In genomic region chr3:43001094-43001553, GRCh38 we compare ENCODE assay signal across 11 cellular contexts. TPM values are rescaled to one million over a fixed set of nuclear protein-coding genes. Genes with fewer than 3 reads are reported as not detected.
DNase-seq lines count a peak whose midpoint lies in the region; ATAC-seq and TF ChIP-seq lines count a peak whose summit lies in the region.
"Had no signal": no experiment of that assay in that cellular context is flagged by ENCODE, and none has a peak within 500 bp of the region (broad histone marks: within the 10 kb centered on the region; RNA-seq: fewer than 3 reads in every experiment).

No MANE protein-coding gene starts in this region.

- no peak overlapping the region for H3K27ac Mint-ChIP-seq in activated T-helper 17 cell treated with anti-CD3 and anti-CD28 coated beads, Interleukin-2, amount 50 U/mL, for 72 hours
- H3K27ac Mint-ChIP-seq: activated CD4-positive, alpha-beta T cell treated with anti-CD3 and anti-CD28 coated beads for 36 hours had no signal

- H3K27me3 Mint-ChIP-seq in activated T-helper 17 cell treated with anti-CD3 and anti-CD28 coated beads, Interleukin-2, amount 50 U/mL, for 72 hours, result no peaks in the 10 kb centered on the region
- H3K27me3 Mint-ChIP-seq: activated CD4-positive, alpha-beta T cell treated with anti-CD3 and anti-CD28 coated beads for 36 hours had no signal

- H3K27me3 ChIP-seq in muscle layer of duodenum (ENCODE audit: low read depth, low read length), result no peaks in the 10 kb centered on the region

- peak in 33 of 58 donors; percentile 4 to 73 (median 22) for DNase-seq in anterior cingulate cortex (lab: John Stamatoyannopoulos, UW)
- DNase-seq in fibroblast of villous mesenchyme (ENCODE audit: low read depth), result peak; percentile 89
- peak; percentile 89 for DNase-seq in ureter (ENCODE audit: low spot score)
- DNase-seq in activated CD4-positive, alpha-beta T cell treated with anti-CD3 and anti-CD28 coated beads for 48 hours, result no peak
- DNase-seq in activated gamma-delta T cell (lab: John Stamatoyannopoulos, UW), result no peak
- DNase-seq in activated effector memory CD4-positive, alpha-beta T cell treated with anti-CD3 and anti-CD28 coated beads, Interleukin-2, amount 50 U/mL, for 16 hours, result no peak
- DNase-seq: activated CD4-positive, alpha-beta T cell treated with anti-CD3 and anti-CD28 coated beads for 36 hours; H9 had no signal

- peaks cover 14 to 38% of the 10 kb centered on the region in 2 donors for H3K4me1 ChIP-seq in muscle layer of duodenum (ENCODE audit: control insufficient read depth in 1 of 2, insufficient read depth in 2 of 2, low read length in 2 of 2)
- H3K4me1 ChIP-seq: parathyroid adenoma had no signal

- TF ChIP-seq CTCF in fibroblast of villous mesenchyme (IDR thresholded peaks at IDR 0.05; ENCODE audit: insufficient read depth, low read depth, low read length), result no peak

- H3K4me3 Mint-ChIP-seq in activated T-helper 17 cell treated with anti-CD3 and anti-CD28 coated beads, Interleukin-2, amount 50 U/mL, for 72 hours, result no peak overlapping the region
- H3K4me3 Mint-ChIP-seq: activated CD4-positive, alpha-beta T cell treated with anti-CD3 and anti-CD28 coated beads for 36 hours; H9 had no signal

- no peaks in the 10 kb centered on the region for H3K9me3 ChIP-seq in muscle layer of duodenum (ENCODE audit: control insufficient read depth in 1 of 2, low read length in 2 of 2)

- no peaks in the 10 kb centered on the region for H3K36me3 ChIP-seq in muscle layer of duodenum (ENCODE audit: control insufficient read depth in 1 of 2, insufficient read depth in 2 of 2, low read length in 2 of 2)

- no peaks in the 10 kb centered on the region for H3K36me3 Mint-ChIP-seq in activated T-helper 17 cell treated with anti-CD3 and anti-CD28 coated beads, Interleukin-2, amount 50 U/mL, for 72 hours (ENCODE audit: low read depth)

- ATAC-seq in activated T-helper 17 cell treated with anti-CD3 and anti-CD28 coated beads, Interleukin-2, amount 50 U/mL, for 72 hours (replicated peaks), result no peak
- ATAC-seq: activated CD4-positive, alpha-beta T cell treated with anti-CD3 and anti-CD28 coated beads for 36 hours had no signal

- no peaks in the 10 kb centered on the region for H3K9me3 Mint-ChIP-seq in activated T-helper 17 cell treated with anti-CD3 and anti-CD28 coated beads, Interleukin-2, amount 50 U/mL, for 72 hours
- H3K9me3 Mint-ChIP-seq: H9 had no signal

- H3K4me3 ChIP-seq in fibroblast of villous mesenchyme (ENCODE audit: low read depth, low read length) (no peak overlapping the region), muscle layer of duodenum (ENCODE audit: low read depth in 1 of 2, low read length in 2 of 2) (no peak overlapping the region)

- peak overlapping the region; percentile 35 for H3K27ac ChIP-seq in muscle layer of duodenum (ENCODE audit: low read length)
- H3K27ac ChIP-seq: parathyroid adenoma had no signal

- peaks cover 4% of the 10 kb centered on the region for H3K4me1 Mint-ChIP-seq in activated T-helper 17 cell treated with anti-CD3 and anti-CD28 coated beads, Interleukin-2, amount 50 U/mL, for 72 hours

RNA-seq across cellular contexts. Expression of gene GASK1A, which starts 22.0 kb away (rescaled TPM):
- 0.32 and 1.7 TPM in 2 replicates for total RNA-seq in fibroblast of villous mesenchyme
- 14.6 TPM for total RNA-seq in ureter
- not detected for total RNA-seq in activated T-helper 17 cell treated with anti-CD3 and anti-CD28 coated beads, Interleukin-2, amount 50 U/mL, for 72 hours
- total RNA-seq: activated CD4-positive, alpha-beta T cell treated with anti-CD3 and anti-CD28 coated beads for 36 hours had no signal

Comparison
In these comparisons a context has a peak if more than half of its experiments do, and no peak if none do; other contexts are left out.
1. DNase-seq: peak in anterior cingulate cortex (33 of 58), fibroblast of villous mesenchyme (single experiment) and ureter (single experiment); none in activated CD4-positive, alpha-beta T cell treated with anti-CD3 and anti-CD28 coated beads for 48 hours (single experiment), activated gamma-delta T cell (single experiment) and activated effector memory CD4-positive, alpha-beta T cell treated with anti-CD3 and anti-CD28 coated beads, Interleukin-2, amount 50 U/mL, for 16 hours (single experiment).